8 cellular contexts compared by ENCODE assay signal in the genomic region with DNA sequence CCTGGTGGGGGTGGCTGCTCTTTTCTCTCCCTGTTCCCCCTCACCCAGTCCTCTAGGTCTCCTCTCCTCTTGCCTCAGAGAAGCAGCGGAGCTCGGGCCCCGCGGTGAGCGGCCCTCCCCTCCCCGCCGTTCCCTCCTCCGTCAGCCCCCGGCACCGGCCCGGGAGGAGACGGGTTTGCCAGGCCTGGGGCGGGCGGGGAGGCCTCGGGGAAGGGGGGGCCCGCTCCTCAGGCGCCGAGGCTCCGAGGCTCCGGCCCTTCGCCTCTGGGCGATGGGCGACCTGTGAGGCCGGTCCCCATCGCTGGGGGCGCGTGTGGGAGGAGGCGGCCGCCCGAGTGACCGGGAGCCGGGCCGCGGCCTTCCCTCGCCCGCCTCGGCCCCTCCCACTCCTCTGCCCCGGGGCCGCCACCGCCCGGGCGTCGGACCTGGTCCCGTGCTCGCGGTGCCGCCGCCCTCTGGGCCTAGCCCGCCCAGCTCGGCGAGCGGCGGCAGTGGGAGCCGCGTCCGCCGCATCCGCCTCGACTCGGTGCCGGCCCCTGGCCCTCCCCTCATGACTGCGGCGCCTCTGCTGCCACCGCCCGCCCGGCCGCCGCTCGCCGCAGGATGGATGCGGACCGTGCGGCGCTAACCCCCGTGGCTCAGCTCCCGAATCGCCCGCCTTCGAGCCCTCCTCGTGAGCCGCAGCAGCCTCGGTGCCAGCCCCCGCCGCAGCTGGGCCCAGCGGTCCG. TPM values are rescaled to one million over a fixed set of nuclear protein-coding genes. Genes with fewer than 3 reads are reported as not detected.
DNase-seq lines count a peak whose midpoint lies in the region; ATAC-seq and TF ChIP-seq lines count a peak whose summit lies in the region.

No MANE protein-coding gene starts in this region.

- peak overlapping the region; percentile 98 to 99 for H3K4me3 Mint-ChIP-seq in stimulated activated naive CD8-positive, alpha-beta T cell treated with anti-CD3 and anti-CD28 coated beads, Interleukin-15, amount 100 ng/mL, for 72 hours

- H3K27me3 Mint-ChIP-seq in stimulated activated naive CD8-positive, alpha-beta T cell treated with anti-CD3 and anti-CD28 coated beads, Interleukin-15, amount 100 ng/mL, for 72 hours, result no peaks in the 10 kb centered on the region

- 0% methylated on average over 86 of the region's 86 CpGs for WGBS in ectodermal cell, 2 experiments
- WGBS in lung, 2 donors, result 0% methylated on average over 62 to 86 of the region's 86 CpGs

- no peaks in the 10 kb centered on the region for H3K27me3 ChIP-seq in ectodermal cell (ENCODE audit: control insufficient read depth, insufficient read depth, low read length, poor library complexity, severe bottlenecking)
- no peaks in the 10 kb centered on the region for H3K27me3 ChIP-seq in lung (ENCODE audit: control insufficient read depth, insufficient read depth)

- H3K4me1 Mint-ChIP-seq in stimulated activated naive CD8-positive, alpha-beta T cell treated with anti-CD3 and anti-CD28 coated beads, Interleukin-15, amount 100 ng/mL, for 72 hours, result peaks cover 25% of the 10 kb centered on the region

- H3K4me3 ChIP-seq in ectodermal cell (ENCODE audit: insufficient read depth, low read depth, low read length), result peak overlapping the region; percentile 91
- H3K4me3 ChIP-seq in lung, result peak overlapping the region; percentile 84

- ATAC-seq in GM19467 (IDR thresholded peaks at IDR 0.05; ENCODE audit: unreplicated experiment), result peak; percentile 26
- peak; percentile 51 for ATAC-seq in lung (ENCODE audit: insufficient read depth, low FRiP score)
- ATAC-seq in stimulated activated naive CD8-positive, alpha-beta T cell treated with anti-CD3 and anti-CD28 coated beads, Interleukin-15, amount 100 ng/mL, for 72 hours, result peak; percentile 44

- H3K27ac ChIP-seq in VCaP, result peak overlapping the region; percentile 94
- H3K27ac ChIP-seq in ectodermal cell (ENCODE audit: insufficient read depth, low read depth, low read length, poor library complexity, severe bottlenecking), result peak overlapping the region; percentile 76
- H3K27ac ChIP-seq in lung (ENCODE audit: low read depth in 1 of 2, low read length in 1 of 2), result peak overlapping the region; percentile 92 to 97

- H3K36me3 ChIP-seq in ectodermal cell (ENCODE audit: control insufficient read depth, insufficient read depth, low read length) (no peaks in the 10 kb centered on the region), lung (ENCODE audit: control insufficient read depth in 2 of 2, insufficient read depth in 2 of 2, low read length in 2 of 2) (no peaks in the 10 kb centered on the region)

- H3K4me1 ChIP-seq in ectodermal cell (ENCODE audit: control insufficient read depth, insufficient read depth, low read length) (peaks cover 16% of the 10 kb centered on the region), lung (ENCODE audit: control insufficient read depth in 2 of 2, insufficient read depth in 2 of 2, low read length in 2 of 2) (peaks cover 0 to 3% of the 10 kb centered on the region in 2 donors)

- H3K9me3 ChIP-seq in ectodermal cell (ENCODE audit: control insufficient read depth, low read length) (no peaks in the 10 kb centered on the region), lung (ENCODE audit: control insufficient read depth in 2 of 2, insufficient read depth in 1 of 2, low read length in 1 of 2) (no peaks in the 10 kb centered on the region)

- no peaks in the 10 kb centered on the region for H3K9me3 Mint-ChIP-seq in stimulated activated naive CD8-positive, alpha-beta T cell treated with anti-CD3 and anti-CD28 coated beads, Interleukin-15, amount 100 ng/mL, for 72 hours

- peak; percentile 36; the same call in 1 of the 2 replicates for TF ChIP-seq CTCF in VCaP (conservative IDR thresholded peaks at IDR 0.05)
- no peak for TF ChIP-seq CTCF in lung (IDR thresholded peaks at IDR 0.05; ENCODE audit: control extremely low read depth, extremely low read depth)

- DNase-seq in Daoy (ENCODE audit: low read depth) (peak; percentile 68), HK-2 (ENCODE audit: unreplicated experiment) (peak; percentile 59), lung (ENCODE audit: low spot score) (peak; percentile 54), NCI-H1436 (lab: John Stamatoyannopoulos, UW) (no peak)
- peak in 1 of 2 donors; percentile 66 for DNase-seq in stimulated activated naive CD8-positive, alpha-beta T cell treated with anti-CD3 and anti-CD28 coated beads, Interleukin-15, amount 100 ng/mL, for 72 hours

- H3K27ac Mint-ChIP-seq in stimulated activated naive CD8-positive, alpha-beta T cell treated with anti-CD3 and anti-CD28 coated beads, Interleukin-15, amount 100 ng/mL, for 72 hours, result peak overlapping the region; percentile 92 to 99

RNA-seq across cellular contexts. Expression of a gene that starts 0.5 kb away (rescaled TPM):
- total RNA-seq in Daoy (2014; rRNA removed; shearing (Covaris generic)), result 24.8 and 27.0 TPM in 2 replicates
- polyA plus RNA-seq in ectodermal cell (2013, experiment 1 of 4), result 144 TPM
- polyA plus RNA-seq in ectodermal cell (2013, experiment 2 of 4), result 152 TPM
- polyA plus RNA-seq in ectodermal cell (2013, experiment 3 of 4), result 108 TPM
- 127 TPM for polyA plus RNA-seq in ectodermal cell (2013, experiment 4 of 4)
- 100 to 1,000 TPM; 201 to 269 TPM for total RNA-seq in lung
- 10 to 100 TPM; 23.1 to 55.4 TPM for polyA plus RNA-seq in lung
